1 cellular context compared by ENCODE assay signal in genomic region chr1:163174524-163175437, GRCh38.
TF ChIP-seq lines count a peak whose summit lies in the region.

No MANE protein-coding gene starts in this region.

TF ChIP-seq in H1, 55 proteins besides CTCF, POLR2A, EP300 and RAD21 (continued from another document):
- TF ChIP-seq, protein P1, sequence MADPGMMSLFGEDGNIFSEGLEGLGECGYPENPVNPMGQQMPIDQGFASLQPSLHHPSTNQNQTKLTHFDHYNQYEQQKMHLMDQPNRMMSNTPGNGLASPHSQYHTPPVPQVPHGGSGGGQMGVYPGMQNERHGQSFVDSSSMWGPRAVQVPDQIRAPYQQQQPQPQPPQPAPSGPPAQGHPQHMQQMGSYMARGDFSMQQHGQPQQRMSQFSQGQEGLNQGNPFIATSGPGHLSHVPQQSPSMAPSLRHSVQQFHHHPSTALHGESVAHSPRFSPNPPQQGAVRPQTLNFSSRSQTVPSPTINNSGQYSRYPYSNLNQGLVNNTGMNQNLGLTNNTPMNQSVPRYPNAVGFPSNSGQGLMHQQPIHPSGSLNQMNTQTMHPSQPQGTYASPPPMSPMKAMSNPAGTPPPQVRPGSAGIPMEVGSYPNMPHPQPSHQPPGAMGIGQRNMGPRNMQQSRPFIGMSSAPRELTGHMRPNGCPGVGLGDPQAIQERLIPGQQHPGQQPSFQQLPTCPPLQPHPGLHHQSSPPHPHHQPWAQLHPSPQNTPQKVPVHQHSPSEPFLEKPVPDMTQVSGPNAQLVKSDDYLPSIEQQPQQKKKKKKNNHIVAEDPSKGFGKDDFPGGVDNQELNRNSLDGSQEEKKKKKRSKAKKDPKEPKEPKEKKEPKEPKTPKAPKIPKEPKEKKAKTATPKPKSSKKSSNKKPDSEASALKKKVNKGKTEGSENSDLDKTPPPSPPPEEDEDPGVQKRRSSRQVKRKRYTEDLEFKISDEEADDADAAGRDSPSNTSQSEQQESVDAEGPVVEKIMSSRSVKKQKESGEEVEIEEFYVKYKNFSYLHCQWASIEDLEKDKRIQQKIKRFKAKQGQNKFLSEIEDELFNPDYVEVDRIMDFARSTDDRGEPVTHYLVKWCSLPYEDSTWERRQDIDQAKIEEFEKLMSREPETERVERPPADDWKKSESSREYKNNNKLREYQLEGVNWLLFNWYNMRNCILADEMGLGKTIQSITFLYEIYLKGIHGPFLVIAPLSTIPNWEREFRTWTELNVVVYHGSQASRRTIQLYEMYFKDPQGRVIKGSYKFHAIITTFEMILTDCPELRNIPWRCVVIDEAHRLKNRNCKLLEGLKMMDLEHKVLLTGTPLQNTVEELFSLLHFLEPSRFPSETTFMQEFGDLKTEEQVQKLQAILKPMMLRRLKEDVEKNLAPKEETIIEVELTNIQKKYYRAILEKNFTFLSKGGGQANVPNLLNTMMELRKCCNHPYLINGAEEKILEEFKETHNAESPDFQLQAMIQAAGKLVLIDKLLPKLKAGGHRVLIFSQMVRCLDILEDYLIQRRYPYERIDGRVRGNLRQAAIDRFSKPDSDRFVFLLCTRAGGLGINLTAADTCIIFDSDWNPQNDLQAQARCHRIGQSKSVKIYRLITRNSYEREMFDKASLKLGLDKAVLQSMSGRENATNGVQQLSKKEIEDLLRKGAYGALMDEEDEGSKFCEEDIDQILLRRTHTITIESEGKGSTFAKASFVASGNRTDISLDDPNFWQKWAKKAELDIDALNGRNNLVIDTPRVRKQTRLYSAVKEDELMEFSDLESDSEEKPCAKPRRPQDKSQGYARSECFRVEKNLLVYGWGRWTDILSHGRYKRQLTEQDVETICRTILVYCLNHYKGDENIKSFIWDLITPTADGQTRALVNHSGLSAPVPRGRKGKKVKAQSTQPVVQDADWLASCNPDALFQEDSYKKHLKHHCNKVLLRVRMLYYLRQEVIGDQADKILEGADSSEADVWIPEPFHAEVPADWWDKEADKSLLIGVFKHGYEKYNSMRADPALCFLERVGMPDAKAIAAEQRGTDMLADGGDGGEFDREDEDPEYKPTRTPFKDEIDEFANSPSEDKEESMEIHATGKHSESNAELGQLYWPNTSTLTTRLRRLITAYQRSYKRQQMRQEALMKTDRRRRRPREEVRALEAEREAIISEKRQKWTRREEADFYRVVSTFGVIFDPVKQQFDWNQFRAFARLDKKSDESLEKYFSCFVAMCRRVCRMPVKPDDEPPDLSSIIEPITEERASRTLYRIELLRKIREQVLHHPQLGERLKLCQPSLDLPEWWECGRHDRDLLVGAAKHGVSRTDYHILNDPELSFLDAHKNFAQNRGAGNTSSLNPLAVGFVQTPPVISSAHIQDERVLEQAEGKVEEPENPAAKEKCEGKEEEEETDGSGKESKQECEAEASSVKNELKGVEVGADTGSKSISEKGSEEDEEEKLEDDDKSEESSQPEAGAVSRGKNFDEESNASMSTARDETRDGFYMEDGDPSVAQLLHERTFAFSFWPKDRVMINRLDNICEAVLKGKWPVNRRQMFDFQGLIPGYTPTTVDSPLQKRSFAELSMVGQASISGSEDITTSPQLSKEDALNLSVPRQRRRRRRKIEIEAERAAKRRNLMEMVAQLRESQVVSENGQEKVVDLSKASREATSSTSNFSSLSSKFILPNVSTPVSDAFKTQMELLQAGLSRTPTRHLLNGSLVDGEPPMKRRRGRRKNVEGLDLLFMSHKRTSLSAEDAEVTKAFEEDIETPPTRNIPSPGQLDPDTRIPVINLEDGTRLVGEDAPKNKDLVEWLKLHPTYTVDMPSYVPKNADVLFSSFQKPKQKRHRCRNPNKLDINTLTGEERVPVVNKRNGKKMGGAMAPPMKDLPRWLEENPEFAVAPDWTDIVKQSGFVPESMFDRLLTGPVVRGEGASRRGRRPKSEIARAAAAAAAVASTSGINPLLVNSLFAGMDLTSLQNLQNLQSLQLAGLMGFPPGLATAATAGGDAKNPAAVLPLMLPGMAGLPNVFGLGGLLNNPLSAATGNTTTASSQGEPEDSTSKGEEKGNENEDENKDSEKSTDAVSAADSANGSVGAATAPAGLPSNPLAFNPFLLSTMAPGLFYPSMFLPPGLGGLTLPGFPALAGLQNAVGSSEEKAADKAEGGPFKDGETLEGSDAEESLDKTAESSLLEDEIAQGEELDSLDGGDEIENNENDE (IDR thresholded peaks at IDR 0.05; ENCODE audit: insufficient replicate concordance, low read length): no peak
- TF ChIP-seq NANOG (IDR thresholded peaks at IDR 0.05; ENCODE audit: insufficient read depth, low read depth, low read length, poor library complexity, severe bottlenecking): no peak
- TF ChIP-seq MAFK (IDR thresholded peaks at IDR 0.05; ENCODE audit: low read depth, low read length): no peak
- no peak for TF ChIP-seq USF2 (IDR thresholded peaks at IDR 0.05; ENCODE audit: low read length)
- TF ChIP-seq CHD1 (IDR thresholded peaks at IDR 0.05; ENCODE audit: low read depth, low read length): no peak
- no peak for TF ChIP-seq BACH1 (IDR thresholded peaks at IDR 0.05; ENCODE audit: low read length)
- no peak for TF ChIP-seq JUN (IDR thresholded peaks at IDR 0.05; ENCODE audit: low read depth, low read length)
